1 cellular context compared by ENCODE assay signal in the genomic region with DNA sequence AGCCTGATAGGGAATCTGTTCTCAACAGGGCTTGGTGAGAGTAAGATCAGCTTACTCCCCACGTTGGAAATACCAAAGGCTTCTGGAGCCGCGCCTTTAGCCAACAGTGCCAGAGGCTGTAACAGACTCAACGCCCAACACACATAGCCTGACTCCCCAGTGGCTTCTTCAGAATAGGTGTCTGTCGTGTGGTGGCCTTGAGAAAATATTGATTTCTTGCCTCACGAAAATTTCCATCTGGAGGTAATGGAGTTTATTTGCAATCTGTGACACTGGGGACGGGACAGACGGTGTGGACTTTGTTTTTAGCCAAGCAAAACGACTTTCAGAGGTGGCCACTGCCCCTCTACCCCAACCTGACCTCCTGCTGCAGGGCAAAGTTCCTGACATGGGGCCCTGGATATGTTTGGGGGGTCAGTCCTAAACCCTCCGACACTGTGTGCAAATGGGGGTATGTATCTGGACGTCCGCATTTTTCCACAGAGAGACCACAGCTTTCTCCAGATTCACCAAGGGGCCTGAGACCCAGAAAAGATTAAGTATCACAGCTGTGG.
TF ChIP-seq lines count a peak whose summit lies in the region.

No MANE protein-coding gene starts in this region.

TF ChIP-seq in HepG2, 621 proteins besides CTCF, POLR2A, EP300 and RAD21 (continued from another document and continues in another):
- TF ChIP-seq, protein P1, sequence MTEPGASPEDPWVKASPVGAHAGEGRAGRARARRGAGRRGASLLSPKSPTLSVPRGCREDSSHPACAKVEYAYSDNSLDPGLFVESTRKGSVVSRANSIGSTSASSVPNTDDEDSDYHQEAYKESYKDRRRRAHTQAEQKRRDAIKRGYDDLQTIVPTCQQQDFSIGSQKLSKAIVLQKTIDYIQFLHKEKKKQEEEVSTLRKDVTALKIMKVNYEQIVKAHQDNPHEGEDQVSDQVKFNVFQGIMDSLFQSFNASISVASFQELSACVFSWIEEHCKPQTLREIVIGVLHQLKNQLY (CRISPR knock-in tag; IDR thresholded peaks at IDR 0.05): peak; percentile 14; the same call in 1 of the 2 replicates
- no peak for TF ChIP-seq DNMT1 (CRISPR knock-in tag; IDR thresholded peaks at IDR 0.05)
- no peak; the same call in 1 of the 2 replicates for TF ChIP-seq HMG20A (CRISPR knock-in tag; IDR thresholded peaks at IDR 0.05; ENCODE audit: borderline replicate concordance)
- peak; percentile 73 for TF ChIP-seq MTA1 (CRISPR knock-in tag; IDR thresholded peaks at IDR 0.05; ENCODE audit: borderline replicate concordance)
- peak; percentile 53 for TF ChIP-seq MED1 (CRISPR knock-in tag; IDR thresholded peaks at IDR 0.05)
- TF ChIP-seq ZNF34 (CRISPR knock-in tag; IDR thresholded peaks at IDR 0.05; ENCODE audit: borderline replicate concordance): no peak
- no peak for TF ChIP-seq ZNF710 (CRISPR knock-in tag; IDR thresholded peaks at IDR 0.05; ENCODE audit: borderline replicate concordance)
- TF ChIP-seq ZFP36L1 (CRISPR knock-in tag; IDR thresholded peaks at IDR 0.05): no peak
- TF ChIP-seq GFI1 (CRISPR knock-in tag; IDR thresholded peaks at IDR 0.05; ENCODE audit: borderline replicate concordance): no peak
- TF ChIP-seq NKX3-1 (CRISPR knock-in tag; IDR thresholded peaks at IDR 0.05): no peak
- peak; percentile 19; the same call in 1 of the 2 replicates for TF ChIP-seq ZNF292 (CRISPR knock-in tag; IDR thresholded peaks at IDR 0.05; ENCODE audit: borderline replicate concordance, low read depth)
- TF ChIP-seq HOXA5 (CRISPR knock-in tag; IDR thresholded peaks at IDR 0.05): 0 out of 2 replicates have a peak, but pooled peaks have one; percentile 35
- peak; percentile 52; the same call in 1 of the 2 replicates for TF ChIP-seq CREM (IDR thresholded peaks at IDR 0.05)
- TF ChIP-seq CREM (CRISPR knock-in tag; IDR thresholded peaks at IDR 0.05): no peak
- TF ChIP-seq, protein P2, sequence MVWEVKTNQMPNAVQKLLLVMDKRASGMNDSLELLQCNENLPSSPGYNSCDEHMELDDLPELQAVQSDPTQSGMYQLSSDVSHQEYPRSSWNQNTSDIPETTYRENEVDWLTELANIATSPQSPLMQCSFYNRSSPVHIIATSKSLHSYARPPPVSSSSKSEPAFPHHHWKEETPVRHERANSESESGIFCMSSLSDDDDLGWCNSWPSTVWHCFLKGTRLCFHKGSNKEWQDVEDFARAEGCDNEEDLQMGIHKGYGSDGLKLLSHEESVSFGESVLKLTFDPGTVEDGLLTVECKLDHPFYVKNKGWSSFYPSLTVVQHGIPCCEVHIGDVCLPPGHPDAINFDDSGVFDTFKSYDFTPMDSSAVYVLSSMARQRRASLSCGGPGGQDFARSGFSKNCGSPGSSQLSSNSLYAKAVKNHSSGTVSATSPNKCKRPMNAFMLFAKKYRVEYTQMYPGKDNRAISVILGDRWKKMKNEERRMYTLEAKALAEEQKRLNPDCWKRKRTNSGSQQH (CRISPR knock-in tag; IDR thresholded peaks at IDR 0.05; ENCODE audit: low read depth): no peak
- peak; percentile 98 for TF ChIP-seq ZNF614 (CRISPR knock-in tag; IDR thresholded peaks at IDR 0.05; ENCODE audit: borderline replicate concordance)
- TF ChIP-seq ZNF431 (CRISPR knock-in tag; IDR thresholded peaks at IDR 0.05; ENCODE audit: borderline replicate concordance, low read depth): 0 out of 2 replicates have a peak, but pooled peaks have one; percentile 40
- TF ChIP-seq PCBP2 (optimal IDR thresholded peaks at IDR 0.05; ENCODE audit: low read depth, low read length, poor library complexity, severe bottlenecking): no peak
- TF ChIP-seq NR2F6 (IDR thresholded peaks at IDR 0.05): peak; percentile 77
- no peak for TF ChIP-seq NR2F6 (CRISPR knock-in tag; IDR thresholded peaks at IDR 0.05)
- TF ChIP-seq ZNF121 (CRISPR knock-in tag; IDR thresholded peaks at IDR 0.05): no peak; the same call in none of the 2 replicates
- TF ChIP-seq MIXL1 (CRISPR knock-in tag; IDR thresholded peaks at IDR 0.05): peak; percentile 62; the same call in 1 of the 2 replicates
- peak; percentile 43; the same call in 1 of the 2 replicates for TF ChIP-seq ZNF574 (CRISPR knock-in tag; IDR thresholded peaks at IDR 0.05)
- no peak for TF ChIP-seq ZNF317 (CRISPR knock-in tag; IDR thresholded peaks at IDR 0.05)
- TF ChIP-seq, protein P3, sequence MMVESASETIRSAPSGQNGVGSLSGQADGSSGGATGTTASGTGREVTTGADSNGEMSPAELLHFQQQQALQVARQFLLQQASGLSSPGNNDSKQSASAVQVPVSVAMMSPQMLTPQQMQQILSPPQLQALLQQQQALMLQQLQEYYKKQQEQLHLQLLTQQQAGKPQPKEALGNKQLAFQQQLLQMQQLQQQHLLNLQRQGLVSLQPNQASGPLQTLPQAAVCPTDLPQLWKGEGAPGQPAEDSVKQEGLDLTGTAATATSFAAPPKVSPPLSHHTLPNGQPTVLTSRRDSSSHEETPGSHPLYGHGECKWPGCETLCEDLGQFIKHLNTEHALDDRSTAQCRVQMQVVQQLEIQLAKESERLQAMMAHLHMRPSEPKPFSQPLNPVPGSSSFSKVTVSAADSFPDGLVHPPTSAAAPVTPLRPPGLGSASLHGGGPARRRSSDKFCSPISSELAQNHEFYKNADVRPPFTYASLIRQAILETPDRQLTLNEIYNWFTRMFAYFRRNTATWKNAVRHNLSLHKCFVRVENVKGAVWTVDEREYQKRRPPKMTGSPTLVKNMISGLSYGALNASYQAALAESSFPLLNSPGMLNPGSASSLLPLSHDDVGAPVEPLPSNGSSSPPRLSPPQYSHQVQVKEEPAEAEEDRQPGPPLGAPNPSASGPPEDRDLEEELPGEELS (CRISPR knock-in tag; IDR thresholded peaks at IDR 0.05): peak; percentile 50
- TF ChIP-seq KAT8 (CRISPR knock-in tag; IDR thresholded peaks at IDR 0.05): no peak
- no peak for TF ChIP-seq ZKSCAN1 (IDR thresholded peaks at IDR 0.05; ENCODE audit: low read length)
- no peak for TF ChIP-seq ZNF598 (CRISPR knock-in tag; IDR thresholded peaks at IDR 0.05; ENCODE audit: borderline replicate concordance)
- TF ChIP-seq SAFB2 (CRISPR knock-in tag; IDR thresholded peaks at IDR 0.05; ENCODE audit: borderline replicate concordance, low read depth): no peak
- peak; percentile 18; the same call in 1 of the 2 replicates for TF ChIP-seq SOX5 (CRISPR knock-in tag; IDR thresholded peaks at IDR 0.05; ENCODE audit: borderline replicate concordance)
- no peak for TF ChIP-seq TCF12 (IDR thresholded peaks at IDR 0.05)
- TF ChIP-seq TCF12 (CRISPR knock-in tag; IDR thresholded peaks at IDR 0.05): peak; percentile 76; the same call in 1 of the 2 replicates
- TF ChIP-seq SOX6 (IDR thresholded peaks at IDR 0.05): no peak
- TF ChIP-seq SOX6 (CRISPR knock-in tag; IDR thresholded peaks at IDR 0.05): peak; percentile 75
- 0 out of 2 replicates have a peak, but pooled peaks have one; percentile 22 for TF ChIP-seq THAP11 (CRISPR knock-in tag; IDR thresholded peaks at IDR 0.05)
- no peak for TF ChIP-seq ZSCAN12 (CRISPR knock-in tag; IDR thresholded peaks at IDR 0.05)
- TF ChIP-seq, protein P4, sequence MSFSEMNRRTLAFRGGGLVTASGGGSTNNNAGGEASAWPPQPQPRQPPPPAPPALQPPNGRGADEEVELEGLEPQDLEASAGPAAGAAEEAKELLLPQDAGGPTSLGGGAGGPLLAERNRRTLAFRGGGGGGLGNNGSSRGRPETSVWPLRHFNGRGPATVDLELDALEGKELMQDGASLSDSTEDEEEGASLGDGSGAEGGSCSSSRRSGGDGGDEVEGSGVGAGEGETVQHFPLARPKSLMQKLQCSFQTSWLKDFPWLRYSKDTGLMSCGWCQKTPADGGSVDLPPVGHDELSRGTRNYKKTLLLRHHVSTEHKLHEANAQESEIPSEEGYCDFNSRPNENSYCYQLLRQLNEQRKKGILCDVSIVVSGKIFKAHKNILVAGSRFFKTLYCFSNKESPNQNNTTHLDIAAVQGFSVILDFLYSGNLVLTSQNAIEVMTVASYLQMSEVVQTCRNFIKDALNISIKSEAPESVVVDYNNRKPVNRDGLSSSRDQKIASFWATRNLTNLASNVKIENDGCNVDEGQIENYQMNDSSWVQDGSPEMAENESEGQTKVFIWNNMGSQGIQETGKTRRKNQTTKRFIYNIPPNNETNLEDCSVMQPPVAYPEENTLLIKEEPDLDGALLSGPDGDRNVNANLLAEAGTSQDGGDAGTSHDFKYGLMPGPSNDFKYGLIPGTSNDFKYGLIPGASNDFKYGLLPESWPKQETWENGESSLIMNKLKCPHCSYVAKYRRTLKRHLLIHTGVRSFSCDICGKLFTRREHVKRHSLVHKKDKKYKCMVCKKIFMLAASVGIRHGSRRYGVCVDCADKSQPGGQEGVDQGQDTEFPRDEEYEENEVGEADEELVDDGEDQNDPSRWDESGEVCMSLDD (CRISPR knock-in tag; IDR thresholded peaks at IDR 0.05; ENCODE audit: borderline replicate concordance): peak; percentile 55
- no peak for TF ChIP-seq KDM1A (CRISPR knock-in tag; IDR thresholded peaks at IDR 0.05)
- TF ChIP-seq, protein P5, sequence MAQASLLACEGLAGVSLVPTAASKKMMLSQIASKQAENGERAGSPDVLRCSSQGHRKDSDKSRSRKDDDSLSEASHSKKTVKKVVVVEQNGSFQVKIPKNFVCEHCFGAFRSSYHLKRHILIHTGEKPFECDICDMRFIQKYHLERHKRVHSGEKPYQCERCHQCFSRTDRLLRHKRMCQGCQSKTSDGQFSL (CRISPR knock-in tag; IDR thresholded peaks at IDR 0.05): no peak
- TF ChIP-seq KDM3A (CRISPR knock-in tag; IDR thresholded peaks at IDR 0.05; ENCODE audit: low read depth): no peak
- TF ChIP-seq ZNF556 (CRISPR knock-in tag; IDR thresholded peaks at IDR 0.05; ENCODE audit: borderline replicate concordance): peak; percentile 50; the same call in 1 of the 2 replicates
- TF ChIP-seq ZNF788 (CRISPR knock-in tag; IDR thresholded peaks at IDR 0.05; ENCODE audit: borderline replicate concordance): 0 out of 2 replicates have a peak, but pooled peaks have one; percentile 25
- TF ChIP-seq PAXIP1 (CRISPR knock-in tag; conservative IDR thresholded peaks at IDR 0.05): peak; percentile 90
- TF ChIP-seq SPEN (CRISPR knock-in tag; IDR thresholded peaks at IDR 0.05; ENCODE audit: low read depth): no peak
- peak; percentile 41; the same call in 1 of the 2 replicates for TF ChIP-seq KDM6A (CRISPR knock-in tag; IDR thresholded peaks at IDR 0.05; ENCODE audit: low read depth)
- TF ChIP-seq ZNF234 (CRISPR knock-in tag; conservative IDR thresholded peaks at IDR 0.05): no peak
